Comparison of ENCODE assay signal across 18 cellular contexts in the genomic region with DNA sequence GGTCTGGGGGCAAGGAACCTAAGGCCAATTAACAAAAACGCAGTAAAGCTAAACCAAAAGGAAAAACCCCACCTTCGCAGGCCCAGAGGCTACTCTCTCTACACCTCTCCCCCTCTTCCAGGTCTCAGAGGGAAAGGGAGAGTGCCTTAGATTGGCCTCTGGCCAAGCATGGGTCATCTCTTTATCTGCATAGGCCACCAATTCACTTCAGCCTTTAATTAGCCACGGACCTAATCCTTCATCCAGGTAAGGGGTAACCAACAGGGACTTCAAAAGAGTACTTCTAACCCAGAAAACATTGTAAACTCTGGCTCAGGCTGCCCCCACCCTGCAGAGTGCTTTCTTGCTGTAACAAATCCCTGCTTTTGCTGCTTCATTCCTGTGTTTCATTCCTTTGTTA. TPM values are rescaled to one million over a fixed set of nuclear protein-coding genes. Genes with fewer than 3 reads are reported as not detected.
DNase-seq lines count a peak whose midpoint lies in the region; ATAC-seq and TF ChIP-seq lines count a peak whose summit lies in the region.
"Had no signal": no experiment of that assay in that cellular context is flagged by ENCODE, and none has a peak within 500 bp of the region (broad histone marks: within the 10 kb centered on the region; RNA-seq: fewer than 3 reads in every experiment).

No MANE protein-coding gene starts in this region.

- no peaks in the 10 kb centered on the region for H3K9me3 Mint-ChIP-seq in neural progenitor cell
- H3K9me3 Mint-ChIP-seq: CD4-positive, CD25-positive, alpha-beta regulatory T cell had no signal

- H3K9me3 ChIP-seq in SK-N-SH (no peaks in the 10 kb centered on the region), HEK293 (ENCODE audit: control insufficient read depth, insufficient read depth, low read depth, low read length) (no peaks in the 10 kb centered on the region), adipocyte (ENCODE audit: control insufficient read depth, low read length) (no peaks in the 10 kb centered on the region), neural progenitor cell (ENCODE audit: low read depth) (no peaks in the 10 kb centered on the region), gastroesophageal sphincter (no peaks in the 10 kb centered on the region)
- H3K9me3 ChIP-seq: Caco-2, HAP-1 had no signal

- ATAC-seq in SK-N-SH treated with all-trans-retinoic acid at 6 μM for 48 hours (0 out of 3 replicates have a peak, but pooled peaks have one; percentile 8), gastroesophageal sphincter (no peak), HG02870 (IDR thresholded peaks at IDR 0.05; ENCODE audit: unreplicated experiment) (no peak)

- CTCF ChIA-PET in SK-N-SH (lab: Yijun Ruan, JAX) (no interaction called here), HEK293 (lab: Yijun Ruan, JAX) (no interaction called here)

- H3K36me3 Mint-ChIP-seq in neural progenitor cell: no peaks in the 10 kb centered on the region
- H3K36me3 Mint-ChIP-seq: CD4-positive, CD25-positive, alpha-beta regulatory T cell had no signal

- TF ChIP-seq EP300 in SK-N-SH (IDR thresholded peaks at IDR 0.05; ENCODE audit: borderline replicate concordance in 1 of 2, low read depth in 1 of 2, low read length in 1 of 2) (no peak), gastroesophageal sphincter (IDR thresholded peaks at IDR 0.05) (no peak)

- H3K4me3 ChIP-seq in SK-N-SH (ENCODE audit: low read depth in 2 of 2, low read length in 1 of 2): no peak overlapping the region
- no peak overlapping the region for H3K4me3 ChIP-seq in HEK293 (ENCODE audit: low read depth, low read length)
- no peak overlapping the region for H3K4me3 ChIP-seq in adipocyte (ENCODE audit: low read length)
- no peak overlapping the region for H3K4me3 ChIP-seq in neural progenitor cell
- H3K4me3 ChIP-seq in gastroesophageal sphincter: no peak overlapping the region
- H3K4me3 ChIP-seq: HAP-1 had no signal

- no peak overlapping the region for H3K27ac ChIP-seq in SK-N-SH (ENCODE audit: low read depth in 2 of 2, low read length in 1 of 2)
- no peak overlapping the region for H3K27ac ChIP-seq in HEK293 (ENCODE audit: extremely low read depth, low read depth, low read length)
- no peak overlapping the region for H3K27ac ChIP-seq in neural progenitor cell
- no peak overlapping the region for H3K27ac ChIP-seq in gastroesophageal sphincter
- H3K27ac ChIP-seq: HL-60 had no signal

- H3K27me3 ChIP-seq in SK-N-SH (ENCODE audit: insufficient read depth) (no peaks in the 10 kb centered on the region), adipocyte (replicated peaks; ENCODE audit: control insufficient read depth, insufficient read depth, low read length) (no peaks in the 10 kb centered on the region), neural progenitor cell (no peaks in the 10 kb centered on the region), gastroesophageal sphincter (no peaks in the 10 kb centered on the region)

- POLR2A ChIA-PET in SK-N-SH (lab: Yijun Ruan, JAX) (no interaction called here), HEK293 (lab: Yijun Ruan, JAX) (no interaction called here)

- H3F3A ChIP-seq in SK-N-SH (replicated peaks; ENCODE audit: insufficient read depth): peaks cover 3% of the 10 kb centered on the region
- no peaks in the 10 kb centered on the region for H3F3A ChIP-seq in neural progenitor cell (ENCODE audit: low read depth)

- DNase-seq in SK-N-SH (no peak), adipocyte (ENCODE audit: low read depth) (peak; percentile 20), neural progenitor cell (ENCODE audit: low spot score) (no peak), GM19238 (ENCODE audit: insufficient read length, low spot score) (no peak)
- DNase-seq: 8988T; C1 segment of cervical spinal cord; Caco-2; CD4-positive, CD25-positive, alpha-beta regulatory T cell; GDM1; KBM-7 had no signal

- H3K4me3 Mint-ChIP-seq in neural progenitor cell: no peak overlapping the region
- H3K4me3 Mint-ChIP-seq: CD4-positive, CD25-positive, alpha-beta regulatory T cell had no signal

- peaks cover 4 to 5% of the 10 kb centered on the region in 2 experiments; a peak in 2 of 4 replicates for H3K4me1 ChIP-seq in SK-N-SH (ENCODE audit: control insufficient read depth in 1 of 2, insufficient read depth in 2 of 2, low read depth in 1 of 2, low read length in 1 of 2)
- no peaks in the 10 kb centered on the region for H3K4me1 ChIP-seq in HEK293 (ENCODE audit: control insufficient read depth, insufficient read depth, low read length)
- H3K4me1 ChIP-seq in adipocyte (ENCODE audit: control insufficient read depth, insufficient read depth, low read length): peaks cover 7% of the 10 kb centered on the region
- peaks cover 5% of the 10 kb centered on the region for H3K4me1 ChIP-seq in neural progenitor cell
- H3K4me1 ChIP-seq in gastroesophageal sphincter: no peaks in the 10 kb centered on the region
- H3K4me1 ChIP-seq: HAP-1 had no signal

- TF ChIP-seq POLR2A in gastroesophageal sphincter (IDR thresholded peaks at IDR 0.05): no peak

- no peak for TF ChIP-seq RAD21 in SK-N-SH (IDR thresholded peaks at IDR 0.05; ENCODE audit: low read length)

- H3K4me2 ChIP-seq in SK-N-SH: no peak overlapping the region
- no peak overlapping the region for H3K4me2 ChIP-seq in neural progenitor cell

- H2AFZ ChIP-seq in SK-N-SH (ENCODE audit: low read depth): no peak overlapping the region
- H2AFZ ChIP-seq in neural progenitor cell (replicated peaks): peak overlapping the region; percentile 76

- peaks cover 8% of the 10 kb centered on the region for H3K27me3 Mint-ChIP-seq in neural progenitor cell (ENCODE audit: insufficient read depth, low read depth)

- no peaks in the 10 kb centered on the region for H3K4me1 Mint-ChIP-seq in neural progenitor cell
- H3K4me1 Mint-ChIP-seq: CD4-positive, CD25-positive, alpha-beta regulatory T cell had no signal

- H3K36me3 ChIP-seq in SK-N-SH (replicated peaks in 1 of 2; ENCODE audit: control insufficient read depth in 1 of 2, insufficient read depth in 2 of 2, low read length in 1 of 2): no peaks in the 10 kb centered on the region
- no peaks in the 10 kb centered on the region for H3K36me3 ChIP-seq in HEK293 (ENCODE audit: control insufficient read depth in 2 of 2, insufficient read depth in 1 of 2, low read length in 2 of 2)
- no peaks in the 10 kb centered on the region for H3K36me3 ChIP-seq in adipocyte (ENCODE audit: control insufficient read depth, insufficient read depth, low read length, severe bottlenecking)
- no peaks in the 10 kb centered on the region for H3K36me3 ChIP-seq in neural progenitor cell
- no peaks in the 10 kb centered on the region for H3K36me3 ChIP-seq in gastroesophageal sphincter
- H3K36me3 ChIP-seq: HAP-1 had no signal

- WGBS in SK-N-SH (ENCODE audit: low lambda C conversion rate): 58% methylated on average over 3 of the region's 3 CpGs
- 14 to 80% methylated on average over 1 of the region's 3 CpGs for WGBS in gastroesophageal sphincter (ENCODE audit: low coverage in 1 of 2), 2 donors

- H4K20me1 ChIP-seq in SK-N-SH (ENCODE audit: insufficient read depth): no peaks in the 10 kb centered on the region
- no peaks in the 10 kb centered on the region for H4K20me1 ChIP-seq in neural progenitor cell (ENCODE audit: low read depth)

- H3K27ac Mint-ChIP-seq in neural progenitor cell: no peak overlapping the region
- H3K27ac Mint-ChIP-seq: CD4-positive, CD25-positive, alpha-beta regulatory T cell had no signal

- no peak for TF ChIP-seq CTCF in SK-N-SH (IDR thresholded peaks at IDR 0.05)
- TF ChIP-seq CTCF in HEK293 (tag by site-specific recombination; IDR thresholded peaks at IDR 0.05): no peak
- TF ChIP-seq CTCF in neural progenitor cell (IDR thresholded peaks at IDR 0.05): no peak
- TF ChIP-seq CTCF in gastroesophageal sphincter (IDR thresholded peaks at IDR 0.05): no peak

- no peaks in the 10 kb centered on the region for H3K9me2 ChIP-seq in SK-N-SH

- H3K9ac ChIP-seq in SK-N-SH (no peak overlapping the region), adipocyte (ENCODE audit: low read length) (no peak overlapping the region), neural progenitor cell (no peak overlapping the region)

- H3K79me2 ChIP-seq in SK-N-SH (ENCODE audit: insufficient read depth) (no peaks in the 10 kb centered on the region), neural progenitor cell (ENCODE audit: low read depth) (no peaks in the 10 kb centered on the region)

TF ChIP-seq in SK-N-SH, 30 proteins besides CTCF, POLR2A, EP300 and RAD21 (continues in another document):
- TF ChIP-seq RCOR1 (IDR thresholded peaks at IDR 0.05; ENCODE audit: low read length) (no peak), TCF12 (IDR thresholded peaks at IDR 0.05) (no peak)
- TF ChIP-seq, protein P1, sequence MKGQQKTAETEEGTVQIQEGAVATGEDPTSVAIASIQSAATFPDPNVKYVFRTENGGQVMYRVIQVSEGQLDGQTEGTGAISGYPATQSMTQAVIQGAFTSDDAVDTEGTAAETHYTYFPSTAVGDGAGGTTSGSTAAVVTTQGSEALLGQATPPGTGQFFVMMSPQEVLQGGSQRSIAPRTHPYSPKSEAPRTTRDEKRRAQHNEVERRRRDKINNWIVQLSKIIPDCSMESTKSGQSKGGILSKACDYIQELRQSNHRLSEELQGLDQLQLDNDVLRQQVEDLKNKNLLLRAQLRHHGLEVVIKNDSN (IDR thresholded peaks at IDR 0.05; ENCODE audit: borderline replicate concordance, low read depth): no peak

TF ChIP-seq in HEK293, 187 proteins besides CTCF, POLR2A, EP300 and RAD21 (continues in another document):
- no peak for TF ChIP-seq ZNF521 (tag by site-specific recombination; IDR thresholded peaks at IDR 0.05)

RNA-seq across cellular contexts. Expression of a gene that starts 9.4 kb away (rescaled TPM):
- polyA plus RNA-seq in SK-N-SH (2012; rRNA removed): 0.12 and 0.19 TPM in 2 replicates
- polyA plus RNA-seq in SK-N-SH (2012; cell fraction: cytosol; rRNA removed): 0.13 TPM in 2 replicates
- polyA plus RNA-seq in SK-N-SH (2012; cell fraction: nucleus; rRNA removed): 0.52 and 0.53 TPM in 2 replicates
- 0.25 and 0.37 TPM in 2 replicates for total RNA-seq in neural progenitor cell (ENCODE audit: low replicate concordance)
- under 1 TPM in 1 of 4 donors, not detected in 3; 0.13 TPM for total RNA-seq in gastroesophageal sphincter
- total RNA-seq: A673; CD4-positive, CD25-positive, alpha-beta regulatory T cell; HT1080 had no signal

RNA-seq across cellular contexts. Expression of a gene that starts 56.9 kb away (rescaled TPM):
- 19.3 and 19.9 TPM in 2 replicates for polyA plus RNA-seq in SK-N-SH (2012; rRNA removed)
- polyA plus RNA-seq in SK-N-SH (2012; cell fraction: cytosol; rRNA removed): 22.7 TPM in 2 replicates
- polyA plus RNA-seq in SK-N-SH (2012; cell fraction: nucleus; rRNA removed): 31.5 and 42.3 TPM in 2 replicates
- total RNA-seq in neural progenitor cell (ENCODE audit: low replicate concordance) (40.2 and 76.4 TPM in 2 replicates), gastroesophageal sphincter (10 to 100 TPM; 27.1 to 29.7 (median 28.2) TPM)
